ENCODE assay signal across 30 cellular contexts in the genomic region with DNA sequence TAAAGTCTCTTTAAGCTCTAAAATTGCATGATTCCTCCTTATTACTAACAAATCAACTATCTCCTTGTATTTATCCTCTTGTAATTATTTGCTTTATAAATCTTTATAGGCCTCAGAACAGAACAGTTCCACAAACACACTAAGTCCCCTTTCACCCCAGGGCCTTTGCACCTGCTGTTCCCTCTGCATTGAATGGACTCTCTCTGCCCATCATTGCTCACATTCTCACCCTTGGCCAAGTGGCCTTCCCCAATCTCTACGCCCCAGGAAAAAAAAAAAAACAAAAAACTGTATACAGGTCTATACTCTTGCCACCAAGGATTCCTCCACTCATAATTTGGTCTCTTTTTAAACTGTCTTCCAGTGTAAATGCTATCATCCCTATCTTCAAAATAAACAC. TPM values are rescaled to one million over a fixed set of nuclear protein-coding genes. Genes with fewer than 3 reads are reported as not detected.
"Had no signal": no experiment of that assay in that cellular context is flagged by ENCODE, and none has a peak within 500 bp of the region (broad histone marks: within the 10 kb centered on the region; RNA-seq: fewer than 3 reads in every experiment).

No MANE protein-coding gene starts in this region.

- FAIRE-seq: pancreas, small intestine, urothelium cell line had no signal

- DNase-seq: naive thymus-derived CD8-positive, alpha-beta T cell; nephron progenitor cell; nucleus accumbens; pancreas; psoas muscle; right cardiac atrium; right lobe of liver; sigmoid colon; small intestine; spleen; stimulated activated CD4-positive, alpha-beta T cell treated with anti-CD3 and anti-CD28 coated beads, Interleukin-12 subunit alpha, Interleukin-12 subunit beta, amount 100 ng/mL, for 4 hours; stimulated activated CD4-positive, alpha-beta T cell treated with anti-CD3 and anti-CD28 coated beads, Interleukin-1b, Interleukin-23, amount 100 ng/mL, for 48 hours; stimulated activated CD4-positive, alpha-beta T cell treated with anti-CD3 and anti-CD28 coated beads, Interleukin-4, amount 100 ng/mL, for 1 hour; stimulated activated CD4-positive, alpha-beta T cell treated with anti-CD3 and anti-CD28 coated beads, Interleukin-4, amount 100 ng/mL, for 4 hours; stimulated activated CD8-positive, alpha-beta memory T cell treated with anti-CD3 and anti-CD28 coated beads, Interleukin-4, amount 100 ng/mL, for 48 hours; stimulated activated naive B cell treated with anti-CD40 and anti-IgM and Interleukin-4, amounts not matched to agents 10 μg/mL and 1 μg/mL and 100 μg/mL, for 72 hours; stimulated activated naive CD4-positive, alpha-beta T cell treated with Interleukin-2 at 50 U/mL for 16 hours; stomach; thyroid gland; trophoblast cell; upper lobe of left lung had no signal

- H3K4me1 Mint-ChIP-seq: neural crest cell had no signal

- H3K4me3 Mint-ChIP-seq: naive thymus-derived CD8-positive, alpha-beta T cell; natural killer cell treated with Interleukin-12 subunit alpha and Interleukin-12 subunit beta and Interleukin-15 and Interleukin-18, amount 100 ng/mL, for 72 hours; nephron progenitor cell; neural crest cell; stimulated activated naive B cell treated with anti-CD40 and anti-IgM and Interleukin-4, amounts not matched to agents 10 μg/mL and 1 μg/mL and 100 μg/mL, for 72 hours; stimulated activated naive CD8-positive, alpha-beta T cell treated with anti-CD3 and anti-CD28 coated beads, Interleukin-15, Interleukin-2, amounts not matched to agents 100 ng/mL and 50 ng/mL, for 24 hours had no signal

- H3K36me3 Mint-ChIP-seq: natural killer cell treated with Interleukin-12 subunit alpha and Interleukin-12 subunit beta and Interleukin-15 and Interleukin-18, amount 100 ng/mL, for 72 hours had no signal

- H3K4me3 ChIP-seq: pancreas, psoas muscle, right lobe of liver, sigmoid colon, spleen, stomach, thoracic aorta, thyroid gland, tibial nerve, upper lobe of left lung, vagina had no signal

- H3K4me1 ChIP-seq: pancreas, psoas muscle, sigmoid colon, stomach, thyroid gland, tibial nerve, upper lobe of left lung, vagina had no signal

- H3K36me3 ChIP-seq: neutrophil, pancreas, right lobe of liver, sigmoid colon, spleen, stomach, thoracic aorta, thyroid gland, upper lobe of left lung, vagina had no signal

- H3K9me3 Mint-ChIP-seq: natural killer cell treated with Interleukin-12 subunit alpha and Interleukin-12 subunit beta and Interleukin-15 and Interleukin-18, amount 100 ng/mL, for 72 hours; nephron progenitor cell; neural crest cell; stimulated activated naive B cell treated with anti-CD40 and anti-IgM and Interleukin-4, amounts not matched to agents 10 μg/mL and 1 μg/mL and 100 μg/mL, for 72 hours; stimulated activated naive CD8-positive, alpha-beta T cell treated with anti-CD3 and anti-CD28 coated beads, Interleukin-15, Interleukin-2, amounts not matched to agents 100 ng/mL and 50 ng/mL, for 24 hours had no signal

- H3K27ac Mint-ChIP-seq: naive thymus-derived CD8-positive, alpha-beta T cell; nephron progenitor cell; stimulated activated naive B cell treated with anti-CD40 and anti-IgM and Interleukin-4, amounts not matched to agents 10 μg/mL and 1 μg/mL and 100 μg/mL, for 72 hours; stimulated activated naive CD8-positive, alpha-beta T cell treated with anti-CD3 and anti-CD28 coated beads, Interleukin-15, Interleukin-2, amounts not matched to agents 100 ng/mL and 50 ng/mL, for 24 hours had no signal

- H3K9me3 ChIP-seq: neutrophil, pancreas, psoas muscle, right lobe of liver, sigmoid colon, spleen, stomach, thoracic aorta, thyroid gland, tibial nerve, upper lobe of left lung, vagina had no signal

- H3K27me3 ChIP-seq: neutrophil, pancreas, right lobe of liver, sigmoid colon, spleen, stomach, thyroid gland, tibial nerve, upper lobe of left lung, vagina had no signal

- H3K27me3 Mint-ChIP-seq: naive thymus-derived CD8-positive, alpha-beta T cell; natural killer cell treated with Interleukin-12 subunit alpha and Interleukin-12 subunit beta and Interleukin-15 and Interleukin-18, amount 100 ng/mL, for 72 hours; stimulated activated naive B cell treated with anti-CD40 and anti-IgM and Interleukin-4, amounts not matched to agents 10 μg/mL and 1 μg/mL and 100 μg/mL, for 72 hours; stimulated activated naive CD8-positive, alpha-beta T cell treated with anti-CD3 and anti-CD28 coated beads, Interleukin-15, Interleukin-2, amounts not matched to agents 100 ng/mL and 50 ng/mL, for 24 hours had no signal

- H3K27ac ChIP-seq: neutrophil, pancreas, psoas muscle, right lobe of liver, sigmoid colon, spleen, stomach, thoracic aorta, thyroid gland, tibial nerve, upper lobe of left lung, vagina had no signal

- ATAC-seq: naive thymus-derived CD8-positive, alpha-beta T cell; natural killer cell treated with Interleukin-12 subunit alpha and Interleukin-12 subunit beta and Interleukin-15 and Interleukin-18, amount 100 ng/mL, for 72 hours; pancreas; psoas muscle; right cardiac atrium; right lobe of liver; stimulated activated naive B cell treated with anti-CD40 and anti-IgM and Interleukin-4, amounts not matched to agents 10 μg/mL and 1 μg/mL and 100 μg/mL, for 72 hours had no signal

RNA-seq across cellular contexts. Expression of a gene that starts 53.7 kb away (rescaled TPM):
- total RNA-seq: osteocyte had no signal
